Comparison of ENCODE assay signal across 8 cellular contexts in genomic region chr11:11620966-11621880, GRCh38. TPM values are rescaled to one million over a fixed set of nuclear protein-coding genes. Genes with fewer than 3 reads are reported as not detected.
A peak's percentile ranks its signal among the peaks of the same experiment; 100 is the strongest.
DNase-seq lines count a peak whose midpoint lies in the region; ATAC-seq lines count a peak whose summit lies in the region.

No MANE protein-coding gene starts in this region.

- H3K4me2 ChIP-seq in Karpas-422 (ENCODE audit: low read depth, low read length, poor library complexity, severe bottlenecking): peak overlapping the region; percentile 56

- no peak overlapping the region for H3K27ac ChIP-seq in Karpas-422 (ENCODE audit: low read length)

- peak overlapping the region; percentile 87 for H3K4me3 Mint-ChIP-seq in activated T-helper 1 cell treated with anti-CD3 and anti-CD28 coated beads, Interleukin-12 subunit alpha, Interleukin-12 subunit beta, Interleukin-2, Interleukin-4 antibody, amounts not matched to agents 30 ng/mL and 10 ng/mL and 1 ng/mL, durations not matched to agents 14 hours and 24 hours and 36 hours

- no peak overlapping the region for H3K9ac ChIP-seq in Karpas-422 (ENCODE audit: low read length)

- H2AFZ ChIP-seq in Karpas-422 (ENCODE audit: low read length): no peak overlapping the region

- no peaks in the 10 kb centered on the region for H3K9me3 Mint-ChIP-seq in activated T-helper 1 cell treated with anti-CD3 and anti-CD28 coated beads, Interleukin-12 subunit alpha, Interleukin-12 subunit beta, Interleukin-2, Interleukin-4 antibody, amounts not matched to agents 30 ng/mL and 10 ng/mL and 1 ng/mL, durations not matched to agents 14 hours and 24 hours and 36 hours

- H3K4me3 ChIP-seq in Karpas-422 (ENCODE audit: low read length): peak overlapping the region; percentile 42; the same call in 1 of the 2 replicates

- ATAC-seq in GM19372 (IDR thresholded peaks at IDR 0.05; ENCODE audit: low read depth, unreplicated experiment): peak; percentile 26
- ATAC-seq in Right ventricle myocardium superior (ENCODE audit: poor library complexity): peak; percentile 51

- no peaks in the 10 kb centered on the region for H4K20me1 ChIP-seq in Karpas-422 (ENCODE audit: insufficient read depth, low read depth, low read length)

- DNase-seq in DMS53 (lab: John Stamatoyannopoulos, UW) (peak; percentile 86), Karpas-422 (no peak), Right ventricle myocardium superior (peak; percentile 66), pons (ENCODE audit: low spot score) (peak; percentile 14), superior temporal gyrus (ENCODE audit: extremely low spot score) (no peak)
- DNase-seq in activated T-helper 1 cell treated with anti-CD3 and anti-CD28 coated beads, Interleukin-12 subunit alpha, Interleukin-12 subunit beta, Interleukin-2, Interleukin-4 antibody, amounts not matched to agents 30 ng/mL and 10 ng/mL and 1 ng/mL, durations not matched to agents 14 hours and 24 hours and 36 hours (ENCODE audit: low spot score): no peak
- no peak for DNase-seq in effector CD4-positive, alpha-beta T cell

- intact Hi-C loops in activated T-helper 1 cell treated with anti-CD3 and anti-CD28 coated beads, Interleukin-12 subunit alpha, Interleukin-12 subunit beta, Interleukin-2, Interleukin-4 antibody, amounts not matched to agents 30 ng/mL and 10 ng/mL and 1 ng/mL, durations not matched to agents 14 hours and 24 hours and 36 hours (cut with micrococcal nuclease): loop anchor here (2.0 to 10.0 kb wide), 4 partner anchors 52 to 869 kb away; partner anchors contain the start of genes CTR9 and USP47
- intact Hi-C loops in Right ventricle myocardium superior (cut with DNase I): loop anchor here (5.0 kb wide), 3 partner anchors 39 to 219 kb away; no protein-coding TSS in a partner anchor

- no peak overlapping the region for H3K27ac Mint-ChIP-seq in activated T-helper 1 cell treated with anti-CD3 and anti-CD28 coated beads, Interleukin-12 subunit alpha, Interleukin-12 subunit beta, Interleukin-2, Interleukin-4 antibody, amounts not matched to agents 30 ng/mL and 10 ng/mL and 1 ng/mL, durations not matched to agents 14 hours and 24 hours and 36 hours

- H3K36me3 ChIP-seq in Karpas-422 (ENCODE audit: insufficient read depth, low read length): no peaks in the 10 kb centered on the region

- H3K4me1 Mint-ChIP-seq in activated T-helper 1 cell treated with anti-CD3 and anti-CD28 coated beads, Interleukin-12 subunit alpha, Interleukin-12 subunit beta, Interleukin-2, Interleukin-4 antibody, amounts not matched to agents 30 ng/mL and 10 ng/mL and 1 ng/mL, durations not matched to agents 14 hours and 24 hours and 36 hours (ENCODE audit: low read depth): peaks cover 3% of the 10 kb centered on the region

- H3K27me3 Mint-ChIP-seq in activated T-helper 1 cell treated with anti-CD3 and anti-CD28 coated beads, Interleukin-12 subunit alpha, Interleukin-12 subunit beta, Interleukin-2, Interleukin-4 antibody, amounts not matched to agents 30 ng/mL and 10 ng/mL and 1 ng/mL, durations not matched to agents 14 hours and 24 hours and 36 hours (ENCODE audit: insufficient read depth): peaks cover 47% of the 10 kb centered on the region

- peaks cover 5% of the 10 kb centered on the region for H3K4me1 ChIP-seq in Karpas-422 (ENCODE audit: low read length)

- no peaks in the 10 kb centered on the region for H3K9me2 ChIP-seq in Karpas-422 (replicated peaks; ENCODE audit: insufficient read depth, low read length)

- H3K79me2 ChIP-seq in Karpas-422 (ENCODE audit: low read length): no peaks in the 10 kb centered on the region

- H3K27me3 ChIP-seq in Karpas-422 (ENCODE audit: low read length): no peaks in the 10 kb centered on the region

- H3K36me3 Mint-ChIP-seq in activated T-helper 1 cell treated with anti-CD3 and anti-CD28 coated beads, Interleukin-12 subunit alpha, Interleukin-12 subunit beta, Interleukin-2, Interleukin-4 antibody, amounts not matched to agents 30 ng/mL and 10 ng/mL and 1 ng/mL, durations not matched to agents 14 hours and 24 hours and 36 hours (ENCODE audit: low read depth): peaks cover 2% of the 10 kb centered on the region

- no peaks in the 10 kb centered on the region for H3K9me3 ChIP-seq in Karpas-422 (ENCODE audit: low read length)

RNA-seq across cellular contexts. Expression of gene GALNT18, which starts 0.6 kb away (rescaled TPM):
- not detected in 2 replicates for total RNA-seq in Karpas-422 (2014; rRNA removed; shearing (Covaris generic); ENCODE audit: low replicate concordance)
- 5.3 and 5.7 TPM in 2 replicates for total RNA-seq in activated T-helper 1 cell treated with anti-CD3 and anti-CD28 coated beads, Interleukin-12 subunit alpha, Interleukin-12 subunit beta, Interleukin-2, Interleukin-4 antibody, amounts not matched to agents 30 ng/mL and 10 ng/mL and 1 ng/mL, durations not matched to agents 14 hours and 24 hours and 36 hours
- 24.5 TPM for total RNA-seq in Right ventricle myocardium superior

Comparison
In these comparisons a context has a peak if more than half of its experiments do, and no peak if none do; other contexts are left out.
1. DNase-seq: peak in DMS53 (single experiment), Right ventricle myocardium superior (single experiment) and pons (single experiment); none in Karpas-422 (single experiment), activated T-helper 1 cell treated with anti-CD3 and anti-CD28 coated beads, Interleukin-12 subunit alpha, Interleukin-12 subunit beta, Interleukin-2, Interleukin-4 antibody, amounts not matched to agents 30 ng/mL and 10 ng/mL and 1 ng/mL, durations not matched to agents 14 hours and 24 hours and 36 hours (single experiment), superior temporal gyrus (single experiment) and effector CD4-positive, alpha-beta T cell (single experiment).